Comparison of ENCODE assay signal across 8 cellular contexts in the genomic region with DNA sequence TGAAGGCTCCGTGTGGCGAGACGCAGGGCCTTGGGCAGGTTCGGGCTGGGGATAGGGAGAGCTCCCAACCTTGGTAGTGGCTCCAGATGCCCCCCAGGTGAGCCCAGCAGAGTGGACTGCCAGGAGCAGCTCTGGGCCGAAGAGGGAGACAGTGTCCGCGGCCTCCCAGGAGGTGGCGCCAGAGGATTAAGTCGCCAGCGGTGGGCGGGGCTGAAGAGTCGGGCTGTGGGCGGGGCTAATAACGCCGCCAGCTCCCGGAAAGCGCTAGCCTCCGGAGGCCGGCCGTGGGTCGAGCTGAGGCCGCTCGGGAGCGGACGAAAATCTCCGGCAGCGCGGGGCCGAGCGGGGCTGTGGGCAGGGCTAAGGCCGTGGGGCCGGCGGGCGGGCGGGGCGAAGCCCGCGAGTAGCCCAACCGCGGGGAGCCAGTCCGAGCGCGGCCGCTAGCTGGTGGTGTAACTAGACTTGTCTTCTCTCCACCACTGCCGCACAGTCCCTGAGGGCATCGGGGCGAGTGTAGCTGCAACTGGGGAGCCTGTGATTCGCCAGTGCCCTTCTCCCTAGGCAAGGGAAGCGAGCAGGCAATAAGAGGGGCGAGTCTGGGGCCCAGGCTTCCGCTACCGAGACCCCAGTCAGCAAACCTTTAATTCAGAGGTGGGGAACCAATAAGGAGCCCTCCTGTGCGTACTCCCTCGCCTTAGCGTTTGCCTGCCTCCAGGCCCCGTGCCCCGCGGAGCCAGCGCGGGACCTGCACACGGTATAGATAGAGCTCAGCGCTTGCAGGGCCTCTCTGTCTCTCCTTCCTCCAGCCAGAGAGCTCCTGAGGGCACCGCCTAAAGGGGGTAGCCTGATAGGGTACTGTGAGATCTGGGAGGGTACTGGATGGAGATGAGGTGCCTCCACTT. TPM values are rescaled to one million over a fixed set of nuclear protein-coding genes. Genes with fewer than 3 reads are reported as not detected.
DNase-seq lines count a peak whose midpoint lies in the region; ATAC-seq and TF ChIP-seq lines count a peak whose summit lies in the region.

No MANE protein-coding gene starts in this region.

- H3K27ac Mint-ChIP-seq in CD4-positive, alpha-beta memory T cell: peak overlapping the region in 6 of 7 donors; percentile 48 to 83 (median 56)

- H3K4me3 ChIP-seq in CD4-positive, alpha-beta memory T cell (ENCODE audit: low read length in 2 of 2): peak overlapping the region; percentile 61 to 64
- H3K4me3 ChIP-seq in lower leg skin (ENCODE audit: low read depth, poor library complexity, severe bottlenecking): no peak overlapping the region

- H3K4me1 ChIP-seq in CD4-positive, alpha-beta memory T cell (ENCODE audit: insufficient read depth, low read length): peaks cover 11% of the 10 kb centered on the region

- POLR2A ChIA-PET in CD4-positive, alpha-beta memory T cell (lab: Charles Lee; ENCODE audit: partially characterized antibody): interaction anchor here (0.6 to 5.6 kb wide), 16 partner anchors 9 to 400 kb away, joined by 3 to 85 read pairs (median 6); a partner anchor contains a TSS

- no peaks in the 10 kb centered on the region for H3K27me3 ChIP-seq in CD4-positive, alpha-beta memory T cell (ENCODE audit: insufficient read depth, low read length)

- CTCF ChIA-PET in CD4-positive, alpha-beta memory T cell (lab: Charles Lee; ENCODE audit: partially characterized antibody): interaction anchor here (0.6 to 6.4 kb wide), 50 partner anchors 9 to 643 kb away, joined by 3 to 319 read pairs (median 4); a partner anchor contains a TSS

- peak; percentile 87 for ATAC-seq in GM19438 (IDR thresholded peaks at IDR 0.05; ENCODE audit: low read depth, unreplicated experiment)
- peak; percentile 93 for ATAC-seq in HG03571 (IDR thresholded peaks at IDR 0.05; ENCODE audit: unreplicated experiment)

- peak overlapping the region; percentile 71 to 87 (median 82) for H3K4me3 Mint-ChIP-seq in CD4-positive, alpha-beta memory T cell

- 1 to 4% methylated on average over 25 to 35 of the region's 63 CpGs for WGBS in lower leg skin, 2 donors

- no peaks in the 10 kb centered on the region for H3K9me3 Mint-ChIP-seq in CD4-positive, alpha-beta memory T cell

- H3K36me3 ChIP-seq in CD4-positive, alpha-beta memory T cell (ENCODE audit: insufficient read depth, low read length): no peaks in the 10 kb centered on the region

- peaks cover 4 to 5% of the 10 kb centered on the region in 2 donors for H3K27me3 Mint-ChIP-seq in CD4-positive, alpha-beta memory T cell

- peak; percentile 85 to 90 (median 86) for DNase-seq in CD4-positive, alpha-beta memory T cell
- DNase-seq in NCI-H774 (lab: John Stamatoyannopoulos, UW): peak; percentile 83
- DNase-seq in activated CD4-positive, alpha-beta T cell treated with anti-CD3 and anti-CD28 coated beads, Interleukin-2, amount 50 U/mL, for 48 hours: peak; percentile 95 to 96
- DNase-seq in dermis microvascular lymphatic vessel endothelial cell (ENCODE audit: low read depth in 2 of 2): peak; percentile 85 to 96
- DNase-seq in lower leg skin (ENCODE audit: low spot score in 2 of 2): peak; percentile 88 to 98
- DNase-seq in stimulated activated CD4-positive, alpha-beta T cell treated with anti-CD3 and anti-CD28 coated beads, Interleukin-4, amount 100 ng/mL, for 4 hours: peak; percentile 84 to 93

- no peak for TF ChIP-seq POLR2A in lower leg skin (IDR thresholded peaks at IDR 0.05)

- H3K36me3 Mint-ChIP-seq in CD4-positive, alpha-beta memory T cell: no peaks in the 10 kb centered on the region

- peak in 1 of 3 donors; percentile 37 for TF ChIP-seq CTCF in lower leg skin (IDR thresholded peaks at IDR 0.05)

- intact Hi-C loops in CD4-positive, alpha-beta memory T cell (cut with micrococcal nuclease): loop anchor here (1.0 kb wide), 1 partner anchor 299 kb away; no protein-coding TSS in a partner anchor
- intact Hi-C loops in lower leg skin (cut with DNase I; ENCODE audit: low total_unique reads): loop anchor here (2.0 kb wide), 1 partner anchor 131 kb away; no protein-coding TSS in a partner anchor

- H3K27ac ChIP-seq in CD4-positive, alpha-beta memory T cell (ENCODE audit: low read depth, low read length): peak overlapping the region; percentile 64

- H3K4me1 Mint-ChIP-seq in CD4-positive, alpha-beta memory T cell: peaks cover 2 to 8% (median 4%) of the 10 kb centered on the region in 4 donors

- H3K9me3 ChIP-seq in CD4-positive, alpha-beta memory T cell (ENCODE audit: control insufficient read depth in 1 of 2, low read length in 2 of 2): no peaks in the 10 kb centered on the region

RNA-seq across cellular contexts. Expression of a gene that starts 14.4 kb away (rescaled TPM):
- under 1 TPM; 0.06 to 0.15 TPM for total RNA-seq in CD4-positive, alpha-beta memory T cell
- under 1 TPM in 1 of 2 donors, not detected in 1; 0.01 TPM for polyA plus RNA-seq in CD4-positive, alpha-beta memory T cell
- total RNA-seq in dermis microvascular lymphatic vessel endothelial cell (under 0.01 TPM in 2 replicates), lower leg skin (under 1 TPM; 0.04 to 0.36 (median 0.14) TPM)
